Comparison of ENCODE assay signal across 1 cellular context in the genomic region with DNA sequence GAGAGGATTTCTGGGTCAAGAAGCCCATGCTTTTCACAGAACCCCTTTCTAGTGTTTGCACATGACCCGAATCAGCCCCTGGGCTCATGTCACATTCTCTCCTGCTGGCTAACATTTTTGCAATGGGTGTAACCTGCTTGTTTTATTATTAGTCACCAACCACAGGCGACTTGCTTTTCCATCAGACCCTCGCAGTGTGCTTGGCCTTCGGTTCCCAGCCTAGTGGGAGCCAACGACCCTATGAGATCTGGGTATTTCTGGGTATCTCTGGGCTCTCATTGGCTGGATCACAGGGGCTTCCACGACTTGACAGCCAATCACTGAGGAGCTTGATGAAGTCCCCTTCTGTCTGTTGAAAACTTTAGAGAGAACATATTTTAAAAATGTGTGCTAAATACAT.
A peak's percentile ranks its signal among the peaks of the same experiment; 100 is the strongest.
TF ChIP-seq lines count a peak whose summit lies in the region.

No MANE protein-coding gene starts in this region.

TF ChIP-seq in IMR-90, 13 proteins besides CTCF, POLR2A, EP300 and RAD21:
- TF ChIP-seq RCOR1 (IDR thresholded peaks at IDR 0.05; ENCODE audit: insufficient replicate concordance, low read length) (no peak), FOS (IDR thresholded peaks at IDR 0.05; ENCODE audit: low read depth, low read length) (peak; percentile 67), BHLHE40 (IDR thresholded peaks at IDR 0.05; ENCODE audit: low read depth, low read length) (peak; percentile 81), MXI1 (IDR thresholded peaks at IDR 0.05; ENCODE audit: borderline replicate concordance, low read depth, low read length) (no peak), CHD1 (IDR thresholded peaks at IDR 0.05; ENCODE audit: low read depth, low read length) (no peak), RFX5 (IDR thresholded peaks at IDR 0.05; ENCODE audit: low read depth, low read length) (no peak), MAZ (IDR thresholded peaks at IDR 0.05; ENCODE audit: borderline replicate concordance, low read depth, low read length) (no peak), SMC3 (IDR thresholded peaks at IDR 0.05; ENCODE audit: low read depth, low read length) (no peak)
- TF ChIP-seq, protein P1, sequence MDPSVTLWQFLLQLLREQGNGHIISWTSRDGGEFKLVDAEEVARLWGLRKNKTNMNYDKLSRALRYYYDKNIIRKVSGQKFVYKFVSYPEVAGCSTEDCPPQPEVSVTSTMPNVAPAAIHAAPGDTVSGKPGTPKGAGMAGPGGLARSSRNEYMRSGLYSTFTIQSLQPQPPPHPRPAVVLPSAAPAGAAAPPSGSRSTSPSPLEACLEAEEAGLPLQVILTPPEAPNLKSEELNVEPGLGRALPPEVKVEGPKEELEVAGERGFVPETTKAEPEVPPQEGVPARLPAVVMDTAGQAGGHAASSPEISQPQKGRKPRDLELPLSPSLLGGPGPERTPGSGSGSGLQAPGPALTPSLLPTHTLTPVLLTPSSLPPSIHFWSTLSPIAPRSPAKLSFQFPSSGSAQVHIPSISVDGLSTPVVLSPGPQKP (IDR thresholded peaks at IDR 0.05; ENCODE audit: borderline replicate concordance, low read depth, low read length): no peak
- TF ChIP-seq, protein P2, sequence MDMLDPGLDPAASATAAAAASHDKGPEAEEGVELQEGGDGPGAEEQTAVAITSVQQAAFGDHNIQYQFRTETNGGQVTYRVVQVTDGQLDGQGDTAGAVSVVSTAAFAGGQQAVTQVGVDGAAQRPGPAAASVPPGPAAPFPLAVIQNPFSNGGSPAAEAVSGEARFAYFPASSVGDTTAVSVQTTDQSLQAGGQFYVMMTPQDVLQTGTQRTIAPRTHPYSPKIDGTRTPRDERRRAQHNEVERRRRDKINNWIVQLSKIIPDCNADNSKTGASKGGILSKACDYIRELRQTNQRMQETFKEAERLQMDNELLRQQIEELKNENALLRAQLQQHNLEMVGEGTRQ (IDR thresholded peaks at IDR 0.05; ENCODE audit: low read depth, low read length): no peak; the same call in 1 of the 2 replicates
